ENCODE assay signal across 11 cellular contexts in genomic region chr2:235936493-235936892, GRCh38.
DNase-seq lines count a peak whose midpoint lies in the region; ATAC-seq, FAIRE-seq and TF ChIP-seq lines count a peak whose summit lies in the region.
"Had no signal": no experiment of that assay in that cellular context is flagged by ENCODE, and none has a peak within 500 bp of the region (broad histone marks: within the 10 kb centered on the region; RNA-seq: fewer than 3 reads in every experiment).

No MANE protein-coding gene starts in this region.

- DNase-seq in activated T-cell treated with anti-CD3 and anti-CD28 coated beads, Interleukin-2, amount 50 U/mL, for 48 hours, result peak; percentile 23 to 26
- DNase-seq in activated T-cell treated with anti-CD3 and anti-CD28 coated beads, Interleukin-2, amount 50 U/mL, for 72 hours, result no peak
- DNase-seq in NAMALWA (ENCODE audit: low spot score), result peak; percentile 38
- peak; percentile 28 for DNase-seq in endothelial cell of umbilical vein (ENCODE audit: low read depth, low spot score)
- DNase-seq in retinal pigment epithelial cell (ENCODE audit: low read depth), result no peak
- no peak for DNase-seq in activated CD4-positive, CD25-positive, alpha-beta regulatory T cell (lab: John Stamatoyannopoulos, UW)
- DNase-seq in activated T-helper 1 cell treated with anti-CD3 and anti-CD28 coated beads, Interleukin-12 subunit alpha, Interleukin-12 subunit beta, Interleukin-2, Interleukin-4 antibody, amounts not matched to agents 30 ng/mL and 10 ng/mL and 1 ng/mL, durations not matched to agents 14 hours and 24 hours and 36 hours (ENCODE audit: low spot score), result no peak
- no peak for DNase-seq in stimulated activated CD4-positive, alpha-beta T cell treated with anti-CD3 and anti-CD28 coated beads, Interleukin-1b, Interleukin-23, amount 100 ng/mL, for 48 hours
- DNase-seq: CD8-positive, alpha-beta T cell; NCI-H1417 treated with DMSO at 0.1 percent for 48 hours; SIG-M5 had no signal

- H3K4me3 ChIP-seq in endothelial cell of umbilical vein (replicated peaks in 1 of 3; ENCODE audit: insufficient read depth in 1 of 3, low read depth in 1 of 3, low read length in 3 of 3), result no peak overlapping the region
- H3K4me3 ChIP-seq in retinal pigment epithelial cell (ENCODE audit: low read length), result no peak overlapping the region

- H3K4me1 ChIP-seq in endothelial cell of umbilical vein (ENCODE audit: control insufficient read depth, extremely low read depth, insufficient read depth, low read length), result no peaks in the 10 kb centered on the region

- TF ChIP-seq CTCF in endothelial cell of umbilical vein (IDR thresholded peaks at IDR 0.05; ENCODE audit: extremely low read depth in 1 of 2, insufficient read depth in 1 of 2, low read depth in 1 of 2, low read length in 2 of 2) (peak; percentile 25 to 58), retinal pigment epithelial cell (conservative IDR thresholded peaks at IDR 0.05; ENCODE audit: low read depth, low read length) (peak; percentile 45)

- H3K36me3 Mint-ChIP-seq in activated T-cell treated with anti-CD3 and anti-CD28 coated beads, Interleukin-2, amount 50 U/mL, for 72 hours (ENCODE audit: insufficient read depth in 2 of 2), result peaks cover 0 to 5% of the 10 kb centered on the region in 2 donors
- H3K36me3 Mint-ChIP-seq in activated T-helper 1 cell treated with anti-CD3 and anti-CD28 coated beads, Interleukin-12 subunit alpha, Interleukin-12 subunit beta, Interleukin-2, Interleukin-4 antibody, amounts not matched to agents 30 ng/mL and 10 ng/mL and 1 ng/mL, durations not matched to agents 14 hours and 24 hours and 36 hours (ENCODE audit: low read depth), result no peaks in the 10 kb centered on the region
- H3K36me3 Mint-ChIP-seq: CD8-positive, alpha-beta T cell had no signal

- peaks cover 0 to 8% of the 10 kb centered on the region in 2 donors for H3K9me3 Mint-ChIP-seq in activated T-cell treated with anti-CD3 and anti-CD28 coated beads, Interleukin-2, amount 50 U/mL, for 72 hours
- H3K9me3 Mint-ChIP-seq in activated T-helper 1 cell treated with anti-CD3 and anti-CD28 coated beads, Interleukin-12 subunit alpha, Interleukin-12 subunit beta, Interleukin-2, Interleukin-4 antibody, amounts not matched to agents 30 ng/mL and 10 ng/mL and 1 ng/mL, durations not matched to agents 14 hours and 24 hours and 36 hours, result no peaks in the 10 kb centered on the region

- no peak for ATAC-seq in activated T-cell treated with anti-CD3 and anti-CD28 coated beads, Interleukin-2, amount 50 U/mL, for 72 hours (replicated peaks in 1 of 2)
- ATAC-seq: CD8-positive, alpha-beta T cell had no signal

- H3K27ac ChIP-seq in endothelial cell of umbilical vein (ENCODE audit: insufficient read depth, low read depth, low read length), result no peak overlapping the region

- no peaks in the 10 kb centered on the region for H3K9me3 ChIP-seq in endothelial cell of umbilical vein (replicated peaks; ENCODE audit: control insufficient read depth, insufficient read depth, low read length)

- no peak for TF ChIP-seq POLR2A in endothelial cell of umbilical vein (IDR thresholded peaks at IDR 0.05; ENCODE audit: low read depth, low read length)

- H3K27me3 ChIP-seq in endothelial cell of umbilical vein (ENCODE audit: control insufficient read depth in 2 of 2, insufficient read depth in 2 of 2, low read length in 2 of 2), result no peaks in the 10 kb centered on the region

- CTCF ChIA-PET in endothelial cell of umbilical vein (lab: Charles Lee), result interaction anchor here (0.6 to 3.1 kb wide), 26 partner anchors 9 to 263 kb away, joined by 3 to 19 read pairs (median 5); partner anchors contain the start of gene GBX2

- H3K79me2 ChIP-seq in endothelial cell of umbilical vein (ENCODE audit: control insufficient read depth, insufficient read depth, low read length), result no peaks in the 10 kb centered on the region

- no peaks in the 10 kb centered on the region for H3K4me1 Mint-ChIP-seq in activated T-cell treated with anti-CD3 and anti-CD28 coated beads, Interleukin-2, amount 50 U/mL, for 72 hours (ENCODE audit: low read depth)
- H3K4me1 Mint-ChIP-seq in activated T-helper 1 cell treated with anti-CD3 and anti-CD28 coated beads, Interleukin-12 subunit alpha, Interleukin-12 subunit beta, Interleukin-2, Interleukin-4 antibody, amounts not matched to agents 30 ng/mL and 10 ng/mL and 1 ng/mL, durations not matched to agents 14 hours and 24 hours and 36 hours (ENCODE audit: low read depth), result no peaks in the 10 kb centered on the region

- BruUV-seq in endothelial cell of umbilical vein (replicated peaks; lab: Mats Ljungman, UMichigan), result no TSS peak

- no peak overlapping the region for H2AFZ ChIP-seq in endothelial cell of umbilical vein (ENCODE audit: low read depth, low read length)

- FAIRE-seq in endothelial cell of umbilical vein (lab: Jason Lieb, UNC), result peak; percentile 15

- no peak overlapping the region for H3K9ac ChIP-seq in endothelial cell of umbilical vein (replicated peaks; ENCODE audit: extremely low read depth, insufficient read depth, low read length)

- no peaks in the 10 kb centered on the region for H4K20me1 ChIP-seq in endothelial cell of umbilical vein (replicated peaks; ENCODE audit: control insufficient read depth, extremely low read depth, insufficient read depth, low read length)

- H3K27me3 Mint-ChIP-seq in activated T-cell treated with anti-CD3 and anti-CD28 coated beads, Interleukin-2, amount 50 U/mL, for 72 hours (ENCODE audit: low read depth), result peaks cover 16% of the 10 kb centered on the region
- no peaks in the 10 kb centered on the region for H3K27me3 Mint-ChIP-seq in activated T-helper 1 cell treated with anti-CD3 and anti-CD28 coated beads, Interleukin-12 subunit alpha, Interleukin-12 subunit beta, Interleukin-2, Interleukin-4 antibody, amounts not matched to agents 30 ng/mL and 10 ng/mL and 1 ng/mL, durations not matched to agents 14 hours and 24 hours and 36 hours (ENCODE audit: insufficient read depth)

- POLR2A ChIA-PET in endothelial cell of umbilical vein (lab: Charles Lee), result interaction anchor here (0.6 kb wide), 1 partner anchor 10 kb away, joined by 12 read pairs; no protein-coding TSS in a partner anchor

- no peak overlapping the region for H3K27ac Mint-ChIP-seq in activated T-cell treated with anti-CD3 and anti-CD28 coated beads, Interleukin-2, amount 50 U/mL, for 72 hours
- H3K27ac Mint-ChIP-seq in activated T-helper 1 cell treated with anti-CD3 and anti-CD28 coated beads, Interleukin-12 subunit alpha, Interleukin-12 subunit beta, Interleukin-2, Interleukin-4 antibody, amounts not matched to agents 30 ng/mL and 10 ng/mL and 1 ng/mL, durations not matched to agents 14 hours and 24 hours and 36 hours, result no peak overlapping the region
- H3K27ac Mint-ChIP-seq: CD8-positive, alpha-beta T cell had no signal

- H3K4me3 Mint-ChIP-seq in activated T-cell treated with anti-CD3 and anti-CD28 coated beads, Interleukin-2, amount 50 U/mL, for 72 hours, result no peak overlapping the region
- no peak overlapping the region for H3K4me3 Mint-ChIP-seq in activated T-helper 1 cell treated with anti-CD3 and anti-CD28 coated beads, Interleukin-12 subunit alpha, Interleukin-12 subunit beta, Interleukin-2, Interleukin-4 antibody, amounts not matched to agents 30 ng/mL and 10 ng/mL and 1 ng/mL, durations not matched to agents 14 hours and 24 hours and 36 hours
- H3K4me3 Mint-ChIP-seq: CD8-positive, alpha-beta T cell had no signal

- H3K9me1 ChIP-seq in endothelial cell of umbilical vein (replicated peaks; ENCODE audit: control insufficient read depth, extremely low read depth, insufficient read depth, low read length), result no peaks in the 10 kb centered on the region

- no peak overlapping the region for H3K4me2 ChIP-seq in endothelial cell of umbilical vein (ENCODE audit: insufficient read depth, low read length)

- intact Hi-C loops in endothelial cell of umbilical vein (cut with micrococcal nuclease), result loop anchor here (1.0 kb wide), 3 partner anchors 35 to 242 kb away; no protein-coding TSS in a partner anchor
- intact Hi-C loops in activated T-helper 1 cell treated with anti-CD3 and anti-CD28 coated beads, Interleukin-12 subunit alpha, Interleukin-12 subunit beta, Interleukin-2, Interleukin-4 antibody, amounts not matched to agents 30 ng/mL and 10 ng/mL and 1 ng/mL, durations not matched to agents 14 hours and 24 hours and 36 hours (cut with micrococcal nuclease), result no loop called here

- no peaks in the 10 kb centered on the region for H3K36me3 ChIP-seq in endothelial cell of umbilical vein (ENCODE audit: control insufficient read depth in 2 of 2, extremely low read depth in 1 of 2, insufficient read depth in 2 of 2, low read length in 2 of 2)

- dilution Hi-C loops in endothelial cell of umbilical vein (cut with MboI; ENCODE audit: extremely low pct_ligation_motif_present, low sequenced_read_pairs), result no loop called here

TF ChIP-seq in endothelial cell of umbilical vein, 7 proteins besides CTCF, POLR2A, EP300 and RAD21:
- TF ChIP-seq POLR2AphosphoS5 (IDR thresholded peaks at IDR 0.05; ENCODE audit: insufficient read depth, low read depth, low read length) (no peak), MYC (IDR thresholded peaks at IDR 0.05; ENCODE audit: low read depth, low read length) (no peak), MAX (IDR thresholded peaks at IDR 0.05; ENCODE audit: insufficient read depth, insufficient read length) (no peak), GATA2 (IDR thresholded peaks at IDR 0.05; ENCODE audit: insufficient read depth, insufficient read length, low read depth, low read length) (no peak), EZH2 (IDR thresholded peaks at IDR 0.05; ENCODE audit: borderline replicate concordance, low read depth, low read length, severe bottlenecking) (no peak), JUN (IDR thresholded peaks at IDR 0.05; ENCODE audit: borderline replicate concordance, insufficient read depth, insufficient read length, low read depth) (no peak), FOS (IDR thresholded peaks at IDR 0.05; ENCODE audit: borderline replicate concordance, insufficient read depth, low read length) (no peak)

Comparison
In these comparisons a context has a peak if more than half of its experiments do, and no peak if none do; other contexts are left out.
1. DNase-seq: peak in activated T-cell treated with anti-CD3 and anti-CD28 coated beads, Interleukin-2, amount 50 U/mL, for 48 hours (2 of 2), NAMALWA (single experiment) and endothelial cell of umbilical vein (single experiment); none in activated T-cell treated with anti-CD3 and anti-CD28 coated beads, Interleukin-2, amount 50 U/mL, for 72 hours (0 of 2), retinal pigment epithelial cell (single experiment), activated CD4-positive, CD25-positive, alpha-beta regulatory T cell (0 of 4), activated T-helper 1 cell treated with anti-CD3 and anti-CD28 coated beads, Interleukin-12 subunit alpha, Interleukin-12 subunit beta, Interleukin-2, Interleukin-4 antibody, amounts not matched to agents 30 ng/mL and 10 ng/mL and 1 ng/mL, durations not matched to agents 14 hours and 24 hours and 36 hours (single experiment) and stimulated activated CD4-positive, alpha-beta T cell treated with anti-CD3 and anti-CD28 coated beads, Interleukin-1b, Interleukin-23, amount 100 ng/mL, for 48 hours (single experiment).